In the genomic region with DNA sequence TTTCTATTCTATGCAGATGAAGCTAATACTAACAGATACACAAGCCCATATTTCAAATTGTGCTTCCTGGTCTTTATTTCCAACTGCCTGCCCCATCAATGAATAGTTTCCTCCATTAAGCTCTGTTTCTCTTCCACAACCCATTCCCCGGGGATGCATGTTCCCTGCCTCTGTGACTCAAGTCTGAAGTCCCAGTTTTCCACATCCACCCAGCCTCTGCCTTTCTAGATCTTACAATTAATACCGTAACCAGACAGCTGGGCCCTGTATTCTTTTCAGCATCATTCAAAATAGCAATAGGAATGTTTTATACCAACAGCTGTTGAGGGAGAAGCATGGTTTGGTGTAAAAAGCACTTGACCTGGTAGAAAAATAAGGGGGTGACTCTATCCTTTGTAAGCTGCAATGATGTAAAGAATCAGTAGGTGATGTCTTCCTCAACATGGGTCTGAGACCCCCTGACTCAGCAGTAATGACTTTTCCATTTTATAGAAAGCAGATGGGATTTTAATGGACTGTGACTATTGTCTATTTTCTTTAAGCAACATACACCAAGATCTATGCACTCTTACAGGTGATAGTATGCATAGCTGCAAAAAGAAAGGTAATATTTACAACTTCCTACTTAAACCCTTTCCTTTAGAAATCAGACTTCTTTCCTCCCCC, we compare ENCODE assay signal across 1 cellular context.
TF ChIP-seq lines count a peak whose summit lies in the region.

No MANE protein-coding gene starts in this region.

TF ChIP-seq in H1, 55 proteins besides CTCF, POLR2A, EP300 and RAD21:
- TF ChIP-seq CBX5 (IDR thresholded peaks at IDR 0.05; ENCODE audit: low read depth, low read length): no peak
- 0 out of 2 replicates have a peak, but pooled peaks have one; percentile 41 for TF ChIP-seq MAFK (IDR thresholded peaks at IDR 0.05; ENCODE audit: low read depth, low read length)
TF ChIP-seq in H1: peak in this region for 1.
